In genomic region chr6:83571663-83572185, GRCh38 we compare ENCODE assay signal across 12 cellular contexts. TPM values are rescaled to one million over a fixed set of nuclear protein-coding genes. Genes with fewer than 3 reads are reported as not detected.
"Had no signal": no experiment of that assay in that cellular context is flagged by ENCODE, and none has a peak within 500 bp of the region (broad histone marks: within the 10 kb centered on the region; RNA-seq: fewer than 3 reads in every experiment).

No MANE protein-coding gene starts in this region.

RNA-seq across cellular contexts. Expression of gene PRSS35, which starts 59.4 kb away (rescaled TPM):
- total RNA-seq: activated B cell treated with CpG ODN at 0.5 μM for 24 hours; activated CD4-positive, alpha-beta memory T cell treated with anti-CD3 and anti-CD28 coated beads for 36 hours; activated CD4-positive, alpha-beta T cell treated with anti-CD3 and anti-CD28 coated beads, Interleukin-2, amount 10 ng/mL, durations not matched to agents 24 days and 14 days; activated CD8-positive, alpha-beta T cell treated with anti-CD3 and anti-CD28 coated beads for 36 hours; activated naive CD4-positive, alpha-beta T cell treated with anti-CD3 and anti-CD28 coated beads for 36 hours; activated naive CD4-positive, alpha-beta T cell treated with anti-CD3 and anti-CD28 coated beads, Interleukin-2, amount 50 U/mL, for 72 hours; activated naive CD8-positive, alpha-beta T cell treated with anti-CD3 and anti-CD28 coated beads for 36 hours; activated T-cell treated with anti-CD3 and anti-CD28 coated beads, Interleukin-2, amount 50 U/mL, for 4 hours; activated T-cell treated with anti-CD3 and anti-CD28 coated beads, Interleukin-2, amount 50 U/mL, for 72 hours; activated T-helper 1 cell treated with anti-CD3 and anti-CD28 coated beads, Interleukin-12 subunit alpha, Interleukin-12 subunit beta, Interleukin-2, Interleukin-4 antibody, amounts not matched to agents 30 ng/mL and 10 ng/mL and 1 ng/mL, durations not matched to agents 14 hours and 24 hours and 36 hours; activated T-helper 17 cell treated with anti-CD3 and anti-CD28 coated beads, Interleukin-2, amount 50 U/mL, for 72 hours; breast epithelium had no signal
